Comparison of ENCODE assay signal across 12 cellular contexts in the genomic region with DNA sequence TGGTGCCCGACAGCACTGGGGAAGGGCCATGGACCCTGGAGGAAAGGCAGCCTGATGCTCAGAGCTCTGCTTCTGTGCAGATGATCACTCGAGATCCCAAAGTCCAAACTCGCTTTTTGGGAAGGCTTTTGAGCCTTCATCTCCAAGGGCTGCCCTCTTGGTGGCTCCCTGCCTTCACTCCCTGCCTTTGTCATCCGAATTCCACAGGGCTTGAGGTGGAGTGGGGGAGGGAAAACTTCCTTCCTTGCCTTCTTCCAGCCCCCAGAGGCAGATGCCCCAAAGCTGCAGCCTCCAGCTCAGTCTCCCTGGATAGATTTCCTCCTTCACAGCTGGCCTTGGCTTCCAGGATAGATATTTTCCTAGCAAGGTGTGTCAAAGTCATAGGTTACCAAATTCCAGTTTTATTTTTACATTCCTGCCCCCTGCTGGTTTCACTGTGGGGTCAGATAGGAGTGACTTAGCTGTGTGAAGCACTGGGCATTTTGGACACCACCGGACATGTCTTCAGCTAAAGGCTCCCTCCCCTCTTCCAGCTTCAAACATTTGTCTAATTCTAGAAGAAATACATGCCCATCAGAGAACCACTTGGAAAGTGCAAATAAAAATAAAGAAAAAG.
DNase-seq lines count a peak whose midpoint lies in the region; ATAC-seq and TF ChIP-seq lines count a peak whose summit lies in the region.
"Had no signal": no experiment of that assay in that cellular context is flagged by ENCODE, and none has a peak within 500 bp of the region (broad histone marks: within the 10 kb centered on the region; RNA-seq: fewer than 3 reads in every experiment).

No MANE protein-coding gene starts in this region.

- TF ChIP-seq CTCF in OCI-LY7 (conservative IDR thresholded peaks at IDR 0.05; ENCODE audit: low read length), result peak; percentile 62
- peak; percentile 14 for TF ChIP-seq CTCF in fibroblast of the aortic adventitia (IDR thresholded peaks at IDR 0.05; ENCODE audit: insufficient read depth, low read length)

- intact Hi-C loops in OCI-LY7 (cut with micrococcal nuclease; ENCODE audit: unreplicated experiment), result no loop called here

- DNase-seq in activated naive CD4-positive, alpha-beta T cell treated with anti-CD3 and anti-CD28 coated beads, Interleukin-2, amount 50 U/mL, for 72 hours (ENCODE audit: low spot score in 2 of 2), result no peak
- DNase-seq in activated naive CD4-positive, alpha-beta T cell treated with Interleukin-2 at 50 U/mL for 16 hours, result no peak
- DNase-seq in OCI-LY7 (ENCODE audit: low spot score) (peak; percentile 5), fibroblast of the aortic adventitia (ENCODE audit: low read depth) (no peak)
- no peak for DNase-seq in stimulated activated naive B cell treated with anti-CD40 and anti-IgM and Interleukin-4, amounts not matched to agents 10 μg/mL and 1 μg/mL and 100 μg/mL, for 72 hours
- no peak for DNase-seq in stimulated activated CD8-positive, alpha-beta memory T cell treated with anti-CD3 and anti-CD28 coated beads, Interleukin-4, amount 100 ng/mL, for 48 hours
- DNase-seq: colonic mucosa, pancreas, upper lobe of right lung had no signal

- no peak overlapping the region for H3K4me2 ChIP-seq in OCI-LY7 (ENCODE audit: low read length)

- peaks cover 36 to 41% of the 10 kb centered on the region in 2 donors for H3K4me1 Mint-ChIP-seq in stimulated activated naive B cell treated with anti-CD40 and anti-IgM and Interleukin-4, amounts not matched to agents 10 μg/mL and 1 μg/mL and 100 μg/mL, for 72 hours

- H3K4me3 Mint-ChIP-seq in stimulated activated naive B cell treated with anti-CD40 and anti-IgM and Interleukin-4, amounts not matched to agents 10 μg/mL and 1 μg/mL and 100 μg/mL, for 72 hours, result no peak overlapping the region

- no peak overlapping the region for H3K4me3 ChIP-seq in OCI-LY7 (ENCODE audit: low read depth, low read length, poor library complexity, severe bottlenecking)
- H3K4me3 ChIP-seq in fibroblast of the aortic adventitia (ENCODE audit: low read depth, low read length), result no peak overlapping the region
- H3K4me3 ChIP-seq: colonic mucosa, pancreas, SJCRH30, upper lobe of right lung had no signal

- no peaks in the 10 kb centered on the region for H3K79me2 ChIP-seq in OCI-LY7 (ENCODE audit: insufficient read depth, low read depth, low read length)

- H3K36me3 ChIP-seq in OCI-LY7 (ENCODE audit: insufficient read depth, low read length), result no peaks in the 10 kb centered on the region
- H3K36me3 ChIP-seq: colonic mucosa, pancreas, SJCRH30, upper lobe of right lung had no signal

- H2AFZ ChIP-seq in OCI-LY7 (ENCODE audit: low read length), result no peak overlapping the region

- no TSS peak for BruUV-seq in OCI-LY7 (replicated peaks; lab: Mats Ljungman, UMichigan)

- no peak overlapping the region for H3K27ac ChIP-seq in OCI-LY7 (ENCODE audit: low read depth, low read length, poor library complexity, severe bottlenecking)
- H3K27ac ChIP-seq: colonic mucosa, pancreas, SJCRH30, upper lobe of right lung had no signal

- H3K27ac Mint-ChIP-seq in activated naive CD4-positive, alpha-beta T cell treated with anti-CD3 and anti-CD28 coated beads, Interleukin-2, amount 50 U/mL, for 72 hours, result peak overlapping the region; percentile 31 to 62
- H3K27ac Mint-ChIP-seq in stimulated activated naive B cell treated with anti-CD40 and anti-IgM and Interleukin-4, amounts not matched to agents 10 μg/mL and 1 μg/mL and 100 μg/mL, for 72 hours, result peak overlapping the region; percentile 77

- no peaks in the 10 kb centered on the region for H3K9me3 Mint-ChIP-seq in activated naive CD4-positive, alpha-beta T cell treated with anti-CD3 and anti-CD28 coated beads, Interleukin-2, amount 50 U/mL, for 72 hours
- peaks cover 0 to 2% of the 10 kb centered on the region in 2 donors for H3K9me3 Mint-ChIP-seq in stimulated activated naive B cell treated with anti-CD40 and anti-IgM and Interleukin-4, amounts not matched to agents 10 μg/mL and 1 μg/mL and 100 μg/mL, for 72 hours

- CTCF ChIA-PET in OCI-LY7 (lab: Charles Lee; ENCODE audit: unreplicated experiment), result no interaction called here

- H3K9me2 ChIP-seq in OCI-LY7 (ENCODE audit: insufficient read depth, low read length), result no peaks in the 10 kb centered on the region

- POLR2A ChIA-PET in OCI-LY7 (lab: Charles Lee), result interaction anchor here (0.6 kb wide), 1 partner anchor 241 kb away, joined by 3 read pairs; no protein-coding TSS in a partner anchor

- no peaks in the 10 kb centered on the region for H3K27me3 Mint-ChIP-seq in stimulated activated naive B cell treated with anti-CD40 and anti-IgM and Interleukin-4, amounts not matched to agents 10 μg/mL and 1 μg/mL and 100 μg/mL, for 72 hours

- H3K36me3 Mint-ChIP-seq in activated naive CD4-positive, alpha-beta T cell treated with anti-CD3 and anti-CD28 coated beads, Interleukin-2, amount 50 U/mL, for 72 hours, result no peaks in the 10 kb centered on the region
- H3K36me3 Mint-ChIP-seq in stimulated activated naive B cell treated with anti-CD40 and anti-IgM and Interleukin-4, amounts not matched to agents 10 μg/mL and 1 μg/mL and 100 μg/mL, for 72 hours, result peaks cover 2 to 5% of the 10 kb centered on the region in 2 donors

- H3K4me1 ChIP-seq in OCI-LY7 (ENCODE audit: insufficient read depth, low read length, poor library complexity, severe bottlenecking), result no peaks in the 10 kb centered on the region
- H3K4me1 ChIP-seq: colonic mucosa, SJCRH30, upper lobe of right lung had no signal

- H4K20me1 ChIP-seq in OCI-LY7 (ENCODE audit: insufficient read depth, low read length), result no peaks in the 10 kb centered on the region

- no peaks in the 10 kb centered on the region for H3K9me3 ChIP-seq in OCI-LY7 (ENCODE audit: low read length)
- H3K9me3 ChIP-seq: colonic mucosa, pancreas, SJCRH30, upper lobe of right lung had no signal

- ATAC-seq in activated naive CD4-positive, alpha-beta T cell treated with anti-CD3 and anti-CD28 coated beads, Interleukin-2, amount 50 U/mL, for 72 hours, result no peak
- ATAC-seq in stimulated activated naive B cell treated with anti-CD40 and anti-IgM and Interleukin-4, amounts not matched to agents 10 μg/mL and 1 μg/mL and 100 μg/mL, for 72 hours (replicated peaks), result no peak
- ATAC-seq in HG02870 (IDR thresholded peaks at IDR 0.05; ENCODE audit: unreplicated experiment), result no peak
- no peak for ATAC-seq in GM21381 (IDR thresholded peaks at IDR 0.05; ENCODE audit: unreplicated experiment)
- ATAC-seq: upper lobe of right lung had no signal
